In the genomic region with DNA sequence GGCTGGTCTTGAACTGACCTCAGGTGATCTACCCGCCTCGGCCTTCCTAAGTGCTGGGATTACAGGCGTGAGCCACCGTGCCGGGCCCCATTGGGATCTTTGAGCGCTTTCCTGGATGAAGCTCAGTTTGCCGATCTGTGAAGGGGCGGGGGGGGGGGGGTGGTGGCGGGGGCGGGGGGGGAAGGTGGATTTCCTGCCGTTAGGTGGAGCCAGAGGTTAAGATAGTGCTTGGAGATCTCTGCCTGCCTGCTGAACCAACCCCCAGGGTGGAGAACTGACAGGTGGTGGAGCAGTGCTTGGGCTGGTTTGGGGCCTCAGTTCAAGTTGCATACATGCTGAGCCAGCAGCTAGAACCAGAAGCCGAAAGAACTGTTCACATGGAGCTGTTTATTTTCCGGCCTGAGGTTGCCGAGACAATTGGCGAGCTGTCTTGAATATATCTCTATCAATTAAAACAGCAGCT, we compare ENCODE assay signal across 8 cellular contexts. TPM values are rescaled to one million over a fixed set of nuclear protein-coding genes. Genes with fewer than 3 reads are reported as not detected.
A peak's percentile ranks its signal among the peaks of the same experiment; 100 is the strongest.
DNase-seq lines count a peak whose midpoint lies in the region; ATAC-seq, FAIRE-seq and TF ChIP-seq lines count a peak whose summit lies in the region.

No MANE protein-coding gene starts in this region.

- peak overlapping the region; percentile 24 for H3K27ac Mint-ChIP-seq in activated CD8-positive, alpha-beta memory T cell treated with anti-CD3 and anti-CD28 coated beads, Interleukin-2, amount 10 ng/mL, durations not matched to agents 7 days and 5 days
- no peak overlapping the region for H3K27ac Mint-ChIP-seq in mesothelial cell of epicardium
- peak overlapping the region; percentile 59 for H3K27ac Mint-ChIP-seq in stimulated activated effector memory CD8-positive, alpha-beta T cell treated with anti-CD3 and anti-CD28 coated beads, Interleukin-12 subunit alpha, Interleukin-12 subunit beta, amount 100 ng/mL, for 72 hours

- H3K9ac ChIP-seq in H1 (replicated peaks in 1 of 4; ENCODE audit: extremely low read depth in 1 of 4, low read depth in 3 of 4, low read length in 3 of 4): no peak overlapping the region

- H4K20me1 ChIP-seq in H1 (replicated peaks in 1 of 2; ENCODE audit: control insufficient read depth in 1 of 2, insufficient read depth in 2 of 2, low read length in 2 of 2): peaks cover 3 to 9% of the 10 kb centered on the region in 2 experiments

- H3K18ac ChIP-seq in H1 (ENCODE audit: extremely low read depth, low read length): no peak overlapping the region

- peak; percentile 61 to 63 for TF ChIP-seq RAD21 in H1 (IDR thresholded peaks at IDR 0.05 in 1 of 2, conservative IDR thresholded peaks at IDR 0.05 in 1 of 2; ENCODE audit: low read depth in 2 of 2, low read length in 2 of 2)

- CTCF ChIA-PET in activated CD8-positive, alpha-beta memory T cell treated with anti-CD3 and anti-CD28 coated beads, Interleukin-2, amount 10 ng/mL, durations not matched to agents 7 days and 5 days (lab: Charles Lee): interaction anchor here (0.9 to 10.6 kb wide), 26 partner anchors 9 to 257 kb away, joined by 3 to 207 read pairs (median 6); a partner anchor contains a TSS
- CTCF ChIA-PET in H1 (lab: Charles Lee; ENCODE audit: partially characterized antibody): interaction anchor here (0.6 to 40.8 kb wide), 27 partner anchors 10 to 1566 kb away, joined by 3 to 1035 read pairs (median 4); no protein-coding TSS in a partner anchor

- FAIRE-seq in H1 (lab: Jason Lieb, UNC): no peak

- no peak overlapping the region for H2BK20ac ChIP-seq in H1 (ENCODE audit: low read length)

- POLR2A ChIA-PET in H1 (lab: Charles Lee; ENCODE audit: partially characterized antibody): interaction anchor here (0.9 to 2.4 kb wide), 6 partner anchors 10 to 92 kb away, joined by 3 to 9 read pairs (median 4); a partner anchor contains a TSS

- H2BK120ac ChIP-seq in H1 (replicated peaks; ENCODE audit: low read depth, low read length): no peak overlapping the region

- H3K4ac ChIP-seq in H1 (replicated peaks; ENCODE audit: insufficient read length, low read depth, low read length): no peak overlapping the region

- H3K9me3 Mint-ChIP-seq in activated CD8-positive, alpha-beta memory T cell treated with anti-CD3 and anti-CD28 coated beads, Interleukin-2, amount 10 ng/mL, durations not matched to agents 7 days and 5 days (ENCODE audit: low read depth): no peaks in the 10 kb centered on the region
- H3K9me3 Mint-ChIP-seq in mesothelial cell of epicardium: no peaks in the 10 kb centered on the region
- H3K9me3 Mint-ChIP-seq in stimulated activated effector memory CD8-positive, alpha-beta T cell treated with anti-CD3 and anti-CD28 coated beads, Interleukin-12 subunit alpha, Interleukin-12 subunit beta, amount 100 ng/mL, for 72 hours: no peaks in the 10 kb centered on the region

- H3K4me3 ChIP-seq in H1 (ENCODE audit: extremely low read depth in 1 of 4, insufficient read depth in 2 of 4, low read depth in 3 of 4, low read length in 4 of 4): peak overlapping the region; percentile 23 to 85 (median 66); a peak in 6 of 8 replicates

- 23% methylated on average over 10 of the region's 15 CpGs; no CpG with 5 or more reads in 1 of the 2 experiments for WGBS in H1 (ENCODE audit: extremely low coverage in 1 of 2, insufficient coverage in 1 of 2, insufficient read length in 1 of 2, insufficient replicate concordance in 2 of 2, low coverage in 1 of 2, low lambda C conversion rate in 2 of 2, missing lambda C conversion rate in 1 of 2), 2 experiments

- no peak overlapping the region for H3K27ac ChIP-seq in H1 (ENCODE audit: low read depth, low read length)

- TF ChIP-seq POLR2A in H1 (IDR thresholded peaks at IDR 0.05; ENCODE audit: control extremely low read depth in 1 of 2, low read depth in 2 of 2, low read length in 2 of 2): no peak

- no peaks in the 10 kb centered on the region for H3K79me2 ChIP-seq in H1 (ENCODE audit: control insufficient read depth in 1 of 2, insufficient read depth in 2 of 2, low read length in 2 of 2)

- no peaks in the 10 kb centered on the region for H3K9me3 ChIP-seq in H1 (ENCODE audit: insufficient read depth in 2 of 2, low read depth in 1 of 2, low read length in 1 of 2)

- H4K8ac ChIP-seq in H1 (ENCODE audit: extremely low read depth, insufficient read depth, low read length): no peak overlapping the region

- peaks cover 11% of the 10 kb centered on the region for H3K23me2 ChIP-seq in H1 (ENCODE audit: low read depth, low read length)

- no peak overlapping the region for H2BK15ac ChIP-seq in H1 (ENCODE audit: low read length)

- H3K27me3 Mint-ChIP-seq in activated CD8-positive, alpha-beta memory T cell treated with anti-CD3 and anti-CD28 coated beads, Interleukin-2, amount 10 ng/mL, durations not matched to agents 7 days and 5 days: peaks cover 38% of the 10 kb centered on the region
- peaks cover 15% of the 10 kb centered on the region for H3K27me3 Mint-ChIP-seq in mesothelial cell of epicardium (ENCODE audit: low read depth)

- H4K91ac ChIP-seq in H1 (replicated peaks; ENCODE audit: insufficient read length, low read length): no peak overlapping the region

- H3K36me3 ChIP-seq in H1 (ENCODE audit: control insufficient read depth in 2 of 4, insufficient read depth in 4 of 4, low read length in 3 of 4): no peaks in the 10 kb centered on the region

- no peak overlapping the region for H3K23ac ChIP-seq in H1 (ENCODE audit: insufficient read length)

- peaks cover 52% of the 10 kb centered on the region for H3K4me1 Mint-ChIP-seq in activated CD8-positive, alpha-beta memory T cell treated with anti-CD3 and anti-CD28 coated beads, Interleukin-2, amount 10 ng/mL, durations not matched to agents 7 days and 5 days
- H3K4me1 Mint-ChIP-seq in mesothelial cell of epicardium: peaks cover 35% of the 10 kb centered on the region
- H3K4me1 Mint-ChIP-seq in stimulated activated effector memory CD8-positive, alpha-beta T cell treated with anti-CD3 and anti-CD28 coated beads, Interleukin-12 subunit alpha, Interleukin-12 subunit beta, amount 100 ng/mL, for 72 hours: peaks cover 53% of the 10 kb centered on the region

- H2AK5ac ChIP-seq in H1 (ENCODE audit: low read depth, low read length): no peak overlapping the region

- DNase-seq in C1 segment of cervical spinal cord (lab: John Stamatoyannopoulos, UW) (peak in 13 of 14 donors; percentile 45 to 93 (median 67)), NCI-H82 (lab: John Stamatoyannopoulos, UW) (peak; percentile 97), H1 (ENCODE audit: low read depth in 1 of 2, low spot score in 2 of 2) (peak in 1 of 2 experiments; percentile 58), mesothelial cell of epicardium (ENCODE audit: low spot score in 2 of 2, unreplicated experiment in 2 of 2) (peak in 1 of 2 experiments; percentile 36), KG1 (lab: John Stamatoyannopoulos, UW) (no peak)
- peak; percentile 78 for DNase-seq in activated CD8-positive, alpha-beta memory T cell treated with anti-CD3 and anti-CD28 coated beads, Interleukin-2, amount 10 ng/mL, durations not matched to agents 7 days and 5 days
- DNase-seq in stimulated activated effector memory CD8-positive, alpha-beta T cell treated with anti-CD3 and anti-CD28 coated beads, Interleukin-12 subunit alpha, Interleukin-12 subunit beta, amount 100 ng/mL, for 72 hours (ENCODE audit: low spot score in 2 of 2): peak in 1 of 2 donors; percentile 70

- H2BK5ac ChIP-seq in H1 (ENCODE audit: low read depth, low read length): no peak overlapping the region

- H2BK12ac ChIP-seq in H1 (ENCODE audit: low read depth, low read length): no peak overlapping the region

- H3K79me1 ChIP-seq in H1 (ENCODE audit: low read depth, low read length): no peaks in the 10 kb centered on the region

- H3K14ac ChIP-seq in H1 (ENCODE audit: insufficient read length): no peak overlapping the region

- peak; percentile 46 to 60 (median 52); a peak in 3 of 4 replicates for TF ChIP-seq CTCF in H1 (IDR thresholded peaks at IDR 0.05; ENCODE audit: control extremely low read depth in 1 of 3, insufficient read depth in 1 of 3, low read depth in 1 of 3, low read length in 3 of 3)
- TF ChIP-seq CTCF in mesothelial cell of epicardium (IDR thresholded peaks at IDR 0.05; ENCODE audit: unreplicated experiment): no peak

- peak overlapping the region; percentile 89 to 99; a peak in 3 of 4 replicates for H3K4me2 ChIP-seq in H1 (ENCODE audit: insufficient read depth in 1 of 2, low read depth in 2 of 2, low read length in 2 of 2)

- no peak overlapping the region for H4K5ac ChIP-seq in H1 (ENCODE audit: insufficient read length, low read depth, low read length)

- no peak overlapping the region for H3K56ac ChIP-seq in H1 (replicated peaks; ENCODE audit: insufficient read length, low read depth, low read length)

- peaks cover 0 to 6% (median 4%) of the 10 kb centered on the region in 4 experiments; a peak in 5 of 7 replicates for H3K27me3 ChIP-seq in H1 (replicated peaks in 1 of 4; ENCODE audit: control insufficient read depth in 3 of 4, extremely low read depth in 1 of 4, insufficient read depth in 3 of 4, low read length in 3 of 4)

- H2AFZ ChIP-seq in H1 (ENCODE audit: low read length): no peak overlapping the region

- H3K4me3 Mint-ChIP-seq in activated CD8-positive, alpha-beta memory T cell treated with anti-CD3 and anti-CD28 coated beads, Interleukin-2, amount 10 ng/mL, durations not matched to agents 7 days and 5 days: peak overlapping the region; percentile 91
- peak overlapping the region; percentile 79 for H3K4me3 Mint-ChIP-seq in mesothelial cell of epicardium
- H3K4me3 Mint-ChIP-seq in stimulated activated effector memory CD8-positive, alpha-beta T cell treated with anti-CD3 and anti-CD28 coated beads, Interleukin-12 subunit alpha, Interleukin-12 subunit beta, amount 100 ng/mL, for 72 hours: peak overlapping the region; percentile 93

- H3K36me3 Mint-ChIP-seq in activated CD8-positive, alpha-beta memory T cell treated with anti-CD3 and anti-CD28 coated beads, Interleukin-2, amount 10 ng/mL, durations not matched to agents 7 days and 5 days: no peaks in the 10 kb centered on the region
- H3K36me3 Mint-ChIP-seq in mesothelial cell of epicardium: no peaks in the 10 kb centered on the region
- H3K36me3 Mint-ChIP-seq in stimulated activated effector memory CD8-positive, alpha-beta T cell treated with anti-CD3 and anti-CD28 coated beads, Interleukin-12 subunit alpha, Interleukin-12 subunit beta, amount 100 ng/mL, for 72 hours: peaks cover 11% of the 10 kb centered on the region

- ATAC-seq in HG03342 (IDR thresholded peaks at IDR 0.05; ENCODE audit: unreplicated experiment): peak; percentile 43
- ATAC-seq in activated CD8-positive, alpha-beta memory T cell treated with anti-CD3 and anti-CD28 coated beads, Interleukin-2, amount 10 ng/mL, durations not matched to agents 7 days and 5 days: peak; percentile 48
- ATAC-seq in stimulated activated effector memory CD8-positive, alpha-beta T cell treated with anti-CD3 and anti-CD28 coated beads, Interleukin-12 subunit alpha, Interleukin-12 subunit beta, amount 100 ng/mL, for 72 hours: peak; percentile 72

- no peak for TF ChIP-seq EP300 in H1 (IDR thresholded peaks at IDR 0.05; ENCODE audit: borderline replicate concordance in 1 of 2, low read depth in 2 of 2, low read length in 2 of 2)

- peaks cover 13 to 18% (median 16%) of the 10 kb centered on the region in 4 experiments; a peak in 6 of 7 replicates for H3K4me1 ChIP-seq in H1 (replicated peaks in 1 of 4; ENCODE audit: control insufficient read depth in 3 of 4, insufficient read depth in 4 of 4, low read length in 3 of 4)

RNA-seq across cellular contexts. Expression of a gene that starts 1.7 kb away (rescaled TPM):
- total RNA-seq in activated CD8-positive, alpha-beta memory T cell treated with anti-CD3 and anti-CD28 coated beads, Interleukin-2, amount 10 ng/mL, durations not matched to agents 7 days and 5 days: 1 to 10 TPM; 2.6 to 5.3 TPM
- 6.7 and 7.2 TPM in 2 replicates for total RNA-seq in H1 (2021; fragmentation: NEBNext Ultra II Directional; extraction: Animal tissue kit (Norgen Biotek cat#: 25700))
- 6.8 and 9.7 TPM in 2 replicates for polyA plus RNA-seq in H1 (2011; rRNA removed)
- 6.6 TPM for polyA plus RNA-seq in H1 (2011; cell fraction: cytosol; rRNA removed)
- polyA plus RNA-seq in H1 (2011; cell fraction: nucleus; rRNA removed): 9.2 TPM
- polyA plus RNA-seq in H1 (2012, experiment 1 of 2): 5.5 to 7.3 TPM (median 6.5 TPM) in 4 replicates
- 5.1 TPM for polyA plus RNA-seq in H1 (2012, experiment 2 of 2)
- polyA plus RNA-seq in H1 (2013, experiment 1 of 2): 4.1 TPM
- polyA plus RNA-seq in H1 (2013, experiment 2 of 2): 3.9 TPM
- polyA minus RNA-seq in H1 (2011; rRNA and poly(A)+ RNA removed): 7.0 and 7.5 TPM in 2 replicates
- 8.9 TPM for polyA minus RNA-seq in H1 (2011; cell fraction: cytosol; rRNA and poly(A)+ RNA removed)
- polyA minus RNA-seq in H1 (2011; cell fraction: nucleus; rRNA and poly(A)+ RNA removed): 6.3 TPM
- total RNA-seq in mesothelial cell of epicardium: 6.1 to 6.8 TPM (median 6.5 TPM) in 3 replicates

RNA-seq across cellular contexts. Expression of a gene that starts 17.9 kb away (rescaled TPM):
- total RNA-seq in activated CD8-positive, alpha-beta memory T cell treated with anti-CD3 and anti-CD28 coated beads, Interleukin-2, amount 10 ng/mL, durations not matched to agents 7 days and 5 days: 10 to 100 TPM in 1 of 2 experiments, 1 to 10 TPM in 1; 8.7 to 11.6 TPM
- 7.9 and 8.5 TPM in 2 replicates for total RNA-seq in H1 (2021; fragmentation: NEBNext Ultra II Directional; extraction: Animal tissue kit (Norgen Biotek cat#: 25700))
- polyA plus RNA-seq in H1 (2011; rRNA removed): 2.4 and 2.7 TPM in 2 replicates
- 4.0 TPM for polyA plus RNA-seq in H1 (2011; cell fraction: cytosol; rRNA removed)
- 2.9 TPM for polyA plus RNA-seq in H1 (2011; cell fraction: nucleus; rRNA removed)
- polyA plus RNA-seq in H1 (2012, experiment 1 of 2): 4.9 to 6.2 TPM (median 6.1 TPM) in 4 replicates
- 0.60 TPM for polyA plus RNA-seq in H1 (2012, experiment 2 of 2)
- 3.9 TPM for polyA plus RNA-seq in H1 (2013, experiment 1 of 2)
- 3.8 TPM for polyA plus RNA-seq in H1 (2013, experiment 2 of 2)
- polyA minus RNA-seq in H1 (2011; rRNA and poly(A)+ RNA removed): 11.9 and 16.2 TPM in 2 replicates
- polyA minus RNA-seq in H1 (2011; cell fraction: cytosol; rRNA and poly(A)+ RNA removed): 5.3 TPM
- 8.0 TPM for polyA minus RNA-seq in H1 (2011; cell fraction: nucleus; rRNA and poly(A)+ RNA removed)
- total RNA-seq in mesothelial cell of epicardium: 18.3 to 19.5 TPM (median 18.3 TPM) in 3 replicates
